2 cellular contexts compared by ENCODE assay signal in genomic region chr15:41824062-41824745, GRCh38.
TF ChIP-seq lines count a peak whose summit lies in the region.

No MANE protein-coding gene starts in this region.

TF ChIP-seq in GM23338, 12 proteins besides CTCF, POLR2A, EP300 and RAD21:
- TF ChIP-seq CREB1 (CRISPR knock-in tag; IDR thresholded peaks at IDR 0.05; ENCODE audit: low read depth): no peak
- no peak for TF ChIP-seq JUNB (IDR thresholded peaks at IDR 0.05; ENCODE audit: unreplicated experiment)

TF ChIP-seq in IMR-90, 13 proteins besides CTCF, POLR2A, EP300 and RAD21:
- TF ChIP-seq NFE2L2 (IDR thresholded peaks at IDR 0.05; ENCODE audit: low read depth, low read length): no peak
- TF ChIP-seq, protein P1, sequence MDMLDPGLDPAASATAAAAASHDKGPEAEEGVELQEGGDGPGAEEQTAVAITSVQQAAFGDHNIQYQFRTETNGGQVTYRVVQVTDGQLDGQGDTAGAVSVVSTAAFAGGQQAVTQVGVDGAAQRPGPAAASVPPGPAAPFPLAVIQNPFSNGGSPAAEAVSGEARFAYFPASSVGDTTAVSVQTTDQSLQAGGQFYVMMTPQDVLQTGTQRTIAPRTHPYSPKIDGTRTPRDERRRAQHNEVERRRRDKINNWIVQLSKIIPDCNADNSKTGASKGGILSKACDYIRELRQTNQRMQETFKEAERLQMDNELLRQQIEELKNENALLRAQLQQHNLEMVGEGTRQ (IDR thresholded peaks at IDR 0.05; ENCODE audit: low read depth, low read length): no peak
- no peak for TF ChIP-seq RCOR1 (IDR thresholded peaks at IDR 0.05; ENCODE audit: insufficient replicate concordance, low read length)
